10 cellular contexts compared by ENCODE assay signal in genomic region chr4:186029731-186030421, GRCh38. TPM values are rescaled to one million over a fixed set of nuclear protein-coding genes. Genes with fewer than 3 reads are reported as not detected.
DNase-seq lines count a peak whose midpoint lies in the region; ATAC-seq, FAIRE-seq and TF ChIP-seq lines count a peak whose summit lies in the region.
"Had no signal": no experiment of that assay in that cellular context is flagged by ENCODE, and none has a peak within 500 bp of the region (broad histone marks: within the 10 kb centered on the region; RNA-seq: fewer than 3 reads in every experiment).

No MANE protein-coding gene starts in this region.

- peaks cover 2% of the 10 kb centered on the region; the same call in 1 of the 2 replicates for H3K27me3 Mint-ChIP-seq in WTC11 (ENCODE audit: low read depth)

- peak; percentile 36 for DNase-seq in ELF-1 (ENCODE audit: low read depth, low spot score)
- peak; percentile 38 for DNase-seq in WTC11 (ENCODE audit: low spot score)
- DNase-seq in left cardiac atrium = peak; percentile 83
- peak; percentile 74 for DNase-seq in prostate gland (ENCODE audit: low spot score)
- no peak for DNase-seq in SKM-1 (lab: John Stamatoyannopoulos, UW; ENCODE audit: unreplicated experiment)
- DNase-seq in RCC 7860 (ENCODE audit: low spot score) = no peak
- no peak for DNase-seq in SIG-M5 treated with dmso at 0.1 percent for 504 hours (lab: John Stamatoyannopoulos, UW; ENCODE audit: unreplicated experiment)
- DNase-seq: natural killer cell had no signal

- no peak for TF ChIP-seq CTCF in WTC11 (IDR thresholded peaks at IDR 0.05)
- no peak for TF ChIP-seq CTCF in prostate gland (IDR thresholded peaks at IDR 0.05)

- WGBS in prostate gland = 7% methylated on average over 11 of the region's 11 CpGs

- CTCF ChIA-PET in WTC11 (lab: Charles Lee) = interaction anchor here (0.9 to 2.9 kb wide), 8 partner anchors 8 to 494 kb away, joined by 3 to 23 read pairs (median 4); no protein-coding TSS in a partner anchor

- ATAC-seq in WTC11 (peak; percentile 6), left cardiac atrium (peak; percentile 95 to 97), GM21528 (IDR thresholded peaks at IDR 0.05; ENCODE audit: low FRiP score, unreplicated experiment) (no peak)
- ATAC-seq: activated CD4-positive, CD25-positive, alpha-beta regulatory T cell treated with anti-CD3 and anti-CD28 coated beads, Interleukin-2, amount 50 U/mL, for 24 hours had no signal

- POLR2A ChIA-PET in WTC11 (lab: Charles Lee) = no interaction called here

- intact Hi-C loops in left cardiac atrium (cut with DNase I) = loop anchor here (10.0 kb wide), 3 partner anchors 385 to 555 kb away; partner anchors contain the start of gene CCDC110 (in 1 of the 2)
- intact Hi-C loops in prostate gland (cut with DNase I) = loop anchor here (5.0 to 10.0 kb wide), 5 partner anchors 215 to 825 kb away; partner anchors contain the start of genes ANKRD37, CFAP97, LRP2BP and SNX25

- H3K36me3 ChIP-seq in prostate gland = no peaks in the 10 kb centered on the region

- H3K36me3 Mint-ChIP-seq in WTC11 = peaks cover 50% of the 10 kb centered on the region
- H3K36me3 Mint-ChIP-seq: natural killer cell had no signal

- H3K4me3 Mint-ChIP-seq in WTC11 = no peak overlapping the region
- H3K4me3 Mint-ChIP-seq: natural killer cell had no signal

- H3K9me3 ChIP-seq in prostate gland = no peaks in the 10 kb centered on the region

- H3K27me3 ChIP-seq in prostate gland (replicated peaks; ENCODE audit: insufficient read depth) = no peaks in the 10 kb centered on the region

- TF ChIP-seq POLR2A in prostate gland (IDR thresholded peaks at IDR 0.05) = no peak

- H3K4me3 ChIP-seq in prostate gland = no peak overlapping the region

- no peak for FAIRE-seq in RCC 7860 (lab: Jason Lieb, UNC)

- H3K27ac Mint-ChIP-seq in WTC11 = peak overlapping the region; percentile 77
- H3K27ac Mint-ChIP-seq: natural killer cell had no signal

- H3K9me3 Mint-ChIP-seq in WTC11 = peaks cover 27% of the 10 kb centered on the region
- H3K9me3 Mint-ChIP-seq: natural killer cell had no signal

- peaks cover 10% of the 10 kb centered on the region for H3K4me1 ChIP-seq in prostate gland (replicated peaks)

- peak overlapping the region; percentile 68 to 73 for H3K27ac ChIP-seq in prostate gland

- peaks cover 58% of the 10 kb centered on the region for H3K4me1 Mint-ChIP-seq in WTC11

TF ChIP-seq in WTC11, 78 proteins besides CTCF, POLR2A, EP300 and RAD21:
- TF ChIP-seq ZNF423 (CRISPR knock-in tag; IDR thresholded peaks at IDR 0.05) (peak; percentile 83), TEAD1 (CRISPR knock-in tag; IDR thresholded peaks at IDR 0.05) (0 out of 2 replicates have a peak, but pooled peaks have one; percentile 24), USF2 (CRISPR knock-in tag; IDR thresholded peaks at IDR 0.05) (no peak), MAX (CRISPR knock-in tag; IDR thresholded peaks at IDR 0.05) (peak; percentile 29; the same call in 1 of the 2 replicates)
- TF ChIP-seq, protein P1, sequence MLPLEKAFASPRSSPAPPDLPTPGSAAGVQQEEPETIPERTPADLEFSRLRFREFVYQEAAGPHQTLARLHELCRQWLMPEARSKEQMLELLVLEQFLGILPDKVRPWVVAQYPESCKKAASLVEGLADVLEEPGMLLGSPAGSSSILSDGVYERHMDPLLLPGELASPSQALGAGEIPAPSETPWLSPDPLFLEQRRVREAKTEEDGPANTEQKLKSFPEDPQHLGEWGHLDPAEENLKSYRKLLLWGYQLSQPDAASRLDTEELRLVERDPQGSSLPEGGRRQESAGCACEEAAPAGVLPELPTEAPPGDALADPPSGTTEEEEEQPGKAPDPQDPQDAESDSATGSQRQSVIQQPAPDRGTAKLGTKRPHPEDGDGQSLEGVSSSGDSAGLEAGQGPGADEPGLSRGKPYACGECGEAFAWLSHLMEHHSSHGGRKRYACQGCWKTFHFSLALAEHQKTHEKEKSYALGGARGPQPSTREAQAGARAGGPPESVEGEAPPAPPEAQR (CRISPR knock-in tag; IDR thresholded peaks at IDR 0.05) = no peak
TF ChIP-seq in WTC11: peak in this region for 3.

RNA-seq across cellular contexts. Expression of gene TLR3, which starts 39.1 kb away (rescaled TPM):
- total RNA-seq in WTC11 (2021) (1.4 to 1.8 TPM (median 1.5 TPM) in 3 replicates), left cardiac atrium (1 to 10 TPM; 5.3 to 8.6 TPM), prostate gland (1 to 10 TPM; 4.3 to 5.2 TPM)

Comparison
In these comparisons a context has a peak if more than half of its experiments do, and no peak if none do; other contexts are left out.
1. DNase-seq: peak in ELF-1 (single experiment), WTC11 (single experiment), left cardiac atrium (single experiment) and prostate gland (single experiment); none in SKM-1 (single experiment), RCC 7860 (single experiment) and SIG-M5 treated with dmso at 0.1 percent for 504 hours (single experiment).